ENCODE assay signal across 8 cellular contexts in genomic region chr5:16759147-16759800, GRCh38.
DNase-seq lines count a peak whose midpoint lies in the region; ATAC-seq and TF ChIP-seq lines count a peak whose summit lies in the region.

No MANE protein-coding gene starts in this region.

- intact Hi-C loops in colonic mucosa (cut with DNase I): loop anchor here (10.0 kb wide), 1 partner anchor 74 kb away; no protein-coding TSS in a partner anchor
- intact Hi-C loops in Right ventricle myocardium superior (cut with DNase I): no loop called here
- intact Hi-C loops in left cardiac atrium (cut with DNase I): no loop called here

- DNase-seq in DND-41 (peak; percentile 74), GM19238 (ENCODE audit: insufficient read length, low spot score) (peak; percentile 12), colonic mucosa (no peak), islet precursor cell (no peak), Right ventricle myocardium superior (no peak), left cardiac atrium (no peak)
- DNase-seq in activated naive CD4-positive, alpha-beta T cell treated with anti-CD3 and anti-CD28 coated beads, Interleukin-2, amount 50 U/mL, for 72 hours (ENCODE audit: low spot score in 2 of 2): no peak

- peak overlapping the region; percentile 70 for H2AFZ ChIP-seq in DND-41 (ENCODE audit: low read depth, low read length)

- peak overlapping the region in 1 of 2 donors; percentile 78 for H3K27ac Mint-ChIP-seq in activated naive CD4-positive, alpha-beta T cell treated with anti-CD3 and anti-CD28 coated beads, Interleukin-2, amount 50 U/mL, for 72 hours

- ATAC-seq in DND-41 (ENCODE audit: insufficient read depth, low read depth): peak; percentile 100
- peak; percentile 89 for ATAC-seq in HG03432 (IDR thresholded peaks at IDR 0.05; ENCODE audit: unreplicated experiment)
- ATAC-seq in activated naive CD4-positive, alpha-beta T cell treated with anti-CD3 and anti-CD28 coated beads, Interleukin-2, amount 50 U/mL, for 72 hours: peak; percentile 47 to 80
- no peak for ATAC-seq in Right ventricle myocardium superior (ENCODE audit: poor library complexity)
- no peak for ATAC-seq in left cardiac atrium

- H3K9me3 Mint-ChIP-seq in activated naive CD4-positive, alpha-beta T cell treated with anti-CD3 and anti-CD28 coated beads, Interleukin-2, amount 50 U/mL, for 72 hours: no peaks in the 10 kb centered on the region

- no peak overlapping the region for H3K9ac ChIP-seq in DND-41 (ENCODE audit: low read depth, low read length)
- no peak overlapping the region for H3K9ac ChIP-seq in colonic mucosa (ENCODE audit: low read depth in 2 of 2, low read length in 2 of 2)

- peaks cover 10% of the 10 kb centered on the region for H3K4me1 ChIP-seq in DND-41 (ENCODE audit: insufficient read depth, low read length)
- H3K4me1 ChIP-seq in colonic mucosa: no peaks in the 10 kb centered on the region

- no peaks in the 10 kb centered on the region for H3K79me2 ChIP-seq in DND-41 (ENCODE audit: insufficient read depth, low read length)

- H3K4me3 ChIP-seq in DND-41 (ENCODE audit: low read depth in 1 of 2, low read length in 2 of 2): no peak overlapping the region
- H3K4me3 ChIP-seq in colonic mucosa: no peak overlapping the region

- no peak overlapping the region for H3K4me2 ChIP-seq in DND-41 (ENCODE audit: insufficient read depth, low read length)

- peak overlapping the region; percentile 20 for H3K27ac ChIP-seq in DND-41 (ENCODE audit: low read length)
- H3K27ac ChIP-seq in colonic mucosa: no peak overlapping the region

- H3K9me3 ChIP-seq in DND-41 (ENCODE audit: insufficient read depth, low read length, severe bottlenecking) (no peaks in the 10 kb centered on the region), colonic mucosa (no peaks in the 10 kb centered on the region)

- H3K36me3 ChIP-seq in DND-41 (ENCODE audit: insufficient read depth, low read length) (no peaks in the 10 kb centered on the region), colonic mucosa (peaks cover 7% of the 10 kb centered on the region)

- H3K27me3 ChIP-seq in DND-41 (ENCODE audit: insufficient read depth, low read length, poor library complexity) (no peaks in the 10 kb centered on the region), colonic mucosa (no peaks in the 10 kb centered on the region)

- no peaks in the 10 kb centered on the region for H3K36me3 Mint-ChIP-seq in activated naive CD4-positive, alpha-beta T cell treated with anti-CD3 and anti-CD28 coated beads, Interleukin-2, amount 50 U/mL, for 72 hours

- no peaks in the 10 kb centered on the region for H4K20me1 ChIP-seq in DND-41 (ENCODE audit: insufficient read depth, low read length)

- TF ChIP-seq CTCF in DND-41 (IDR thresholded peaks at IDR 0.05; ENCODE audit: borderline replicate concordance, extremely low read depth, low read length, poor library complexity, severe bottlenecking) (no peak), colonic mucosa (IDR thresholded peaks at IDR 0.05) (no peak)

Comparison
In these comparisons a context has a peak if more than half of its experiments do, and no peak if none do; other contexts are left out.
1. ATAC-seq: peak in DND-41 (single experiment), HG03432 (single experiment) and activated naive CD4-positive, alpha-beta T cell treated with anti-CD3 and anti-CD28 coated beads, Interleukin-2, amount 50 U/mL, for 72 hours (2 of 2); none in Right ventricle myocardium superior (single experiment) and left cardiac atrium (0 of 2).
2. DNase-seq: peak in DND-41 (single experiment) and GM19238 (single experiment); none in activated naive CD4-positive, alpha-beta T cell treated with anti-CD3 and anti-CD28 coated beads, Interleukin-2, amount 50 U/mL, for 72 hours (0 of 2), colonic mucosa (single experiment), islet precursor cell (single experiment), Right ventricle myocardium superior (single experiment) and left cardiac atrium (single experiment).